In genomic region chr14:73014105-73014504, GRCh38 we compare ENCODE assay signal across 1 cellular context.
TF ChIP-seq lines count a peak whose summit lies in the region.

No MANE protein-coding gene starts in this region.

TF ChIP-seq in WTC11, 78 proteins besides CTCF, POLR2A, EP300 and RAD21 (continued from another document):
- TF ChIP-seq ZMAT4 (CRISPR knock-in tag; IDR thresholded peaks at IDR 0.05) (no peak), FOXP4 (CRISPR knock-in tag; IDR thresholded peaks at IDR 0.05) (no peak), SMAD4 (CRISPR knock-in tag; IDR thresholded peaks at IDR 0.05) (no peak), ZNF396 (CRISPR knock-in tag; IDR thresholded peaks at IDR 0.05; ENCODE audit: borderline replicate concordance) (no peak), ZNF219 (CRISPR knock-in tag; IDR thresholded peaks at IDR 0.05; ENCODE audit: borderline replicate concordance) (no peak), FOXP1 (CRISPR knock-in tag; IDR thresholded peaks at IDR 0.05; ENCODE audit: borderline replicate concordance) (no peak)
TF ChIP-seq in WTC11: peak in this region for 0.
